Comparison of ENCODE assay signal across 9 cellular contexts in genomic region chr10:102453502-102453901, GRCh38. TPM values are rescaled to one million over a fixed set of nuclear protein-coding genes. Genes with fewer than 3 reads are reported as not detected.
DNase-seq lines count a peak whose midpoint lies in the region; ATAC-seq and TF ChIP-seq lines count a peak whose summit lies in the region.
"Had no signal": no experiment of that assay in that cellular context is flagged by ENCODE, and none has a peak within 500 bp of the region (broad histone marks: within the 10 kb centered on the region; RNA-seq: fewer than 3 reads in every experiment).

No MANE protein-coding gene starts in this region.

- TF ChIP-seq POLR2A in adrenal gland (IDR thresholded peaks at IDR 0.05): no peak

- CTCF ChIA-PET in HEK293 (lab: Yijun Ruan, JAX): interaction anchor here (0.8 to 1.0 kb wide), 3 partner anchors 14 to 91 kb away, joined by 3 to 4 read pairs (median 4); no protein-coding TSS in a partner anchor

- 76 to 87% (median 81%) methylated on average over 4 to 5 of the region's 5 CpGs for WGBS in adrenal gland, 4 donors
- WGBS in mesodermal cell (ENCODE audit: insufficient coverage in 2 of 2), 2 experiments: 94 to 96% methylated on average over 3 to 5 of the region's 5 CpGs

- POLR2A ChIA-PET in HEK293 (lab: Yijun Ruan, JAX): interaction anchor here (0.6 to 5.3 kb wide), 6 partner anchors 7 to 31 kb away, joined by 3 to 60 read pairs (median 6); partner anchors contain the start of gene CUEDC2

- TF ChIP-seq CTCF in HEK293 (tag by site-specific recombination; IDR thresholded peaks at IDR 0.05): no peak
- TF ChIP-seq CTCF in adrenal gland (IDR thresholded peaks at IDR 0.05): no peak

- H3K36me3 ChIP-seq in HEK293 (ENCODE audit: control insufficient read depth in 2 of 2, insufficient read depth in 1 of 2, low read length in 2 of 2): peaks cover 14 to 36% of the 10 kb centered on the region in 2 experiments; a peak in 2 of 3 replicates
- no peaks in the 10 kb centered on the region for H3K36me3 ChIP-seq in adrenal gland (replicated peaks in 1 of 2)
- no peaks in the 10 kb centered on the region for H3K36me3 ChIP-seq in mesodermal cell (ENCODE audit: control insufficient read depth, insufficient read depth, low read length)

- H3K4me1 ChIP-seq in HEK293 (ENCODE audit: control insufficient read depth, insufficient read depth, low read length): peaks cover 5% of the 10 kb centered on the region
- peaks cover 4 to 29% of the 10 kb centered on the region in 2 donors for H3K4me1 ChIP-seq in adrenal gland (replicated peaks in 1 of 2)
- peaks cover 30% of the 10 kb centered on the region for H3K4me1 ChIP-seq in mesodermal cell (ENCODE audit: control insufficient read depth, insufficient read depth, low read length, poor library complexity, severe bottlenecking)

- ATAC-seq in GM19467 (IDR thresholded peaks at IDR 0.05; ENCODE audit: unreplicated experiment) (no peak), HG02678 (IDR thresholded peaks at IDR 0.05; ENCODE audit: unreplicated experiment) (no peak)

- in situ Hi-C loops in ACHN (cut with HindIII; ENCODE audit: low pct_ligation_motif_present, low pct_unique_long_range_greater_than_20kb, low sequenced_read_pairs): no loop called here

- peak; percentile 54 for DNase-seq in ACHN
- DNase-seq in adrenal gland: no peak
- DNase-seq in activated gamma-delta T cell treated with Interleukin-2 at 50 U/mL for 16 hours: no peak
- no peak for DNase-seq in stimulated activated CD4-positive, alpha-beta T cell treated with anti-CD3 and anti-CD28 coated beads, Interleukin-2, amount 100 ng/mL, for 48 hours
- DNase-seq: NCI-H2081 had no signal

- intact Hi-C loops in adrenal gland (cut with DNase I): no loop called here

- H3K4me3 ChIP-seq in HEK293 (ENCODE audit: low read depth, low read length): no peak overlapping the region
- no peak overlapping the region for H3K4me3 ChIP-seq in adrenal gland
- no peak overlapping the region for H3K4me3 ChIP-seq in mesodermal cell (ENCODE audit: extremely low read depth, insufficient read depth, low read length, poor library complexity, severe bottlenecking)

- H3K9me3 ChIP-seq in HEK293 (ENCODE audit: control insufficient read depth, insufficient read depth, low read depth, low read length) (no peaks in the 10 kb centered on the region), adrenal gland (replicated peaks in 1 of 3) (no peaks in the 10 kb centered on the region), mesodermal cell (ENCODE audit: control insufficient read depth, low read length) (no peaks in the 10 kb centered on the region)

- H3K27ac ChIP-seq in HEK293 (ENCODE audit: extremely low read depth, low read depth, low read length) (peak overlapping the region; percentile 2; the same call in 1 of the 2 replicates), adrenal gland (peak overlapping the region; percentile 33 to 83 (median 49)), mesodermal cell (ENCODE audit: low read depth, low read length, severe bottlenecking) (peak overlapping the region; percentile 23)

- no peaks in the 10 kb centered on the region for H3K27me3 ChIP-seq in adrenal gland

TF ChIP-seq in HEK293, 187 proteins besides CTCF, POLR2A, EP300 and RAD21:
- TF ChIP-seq ZSCAN23 (tag by site-specific recombination; IDR thresholded peaks at IDR 0.05): peak; percentile 8; the same call in 1 of the 2 replicates
- TF ChIP-seq GLIS2 (tag by site-specific recombination; IDR thresholded peaks at IDR 0.05): 0 out of 2 replicates have a peak, but pooled peaks have one; percentile 8
- peak; percentile 90 for TF ChIP-seq ZIC2 (tag by site-specific recombination; IDR thresholded peaks at IDR 0.05)
- TF ChIP-seq KLF17 (tag by site-specific recombination; IDR thresholded peaks at IDR 0.05): no peak
- peak; percentile 68 for TF ChIP-seq GLIS1 (tag by site-specific recombination; IDR thresholded peaks at IDR 0.05)
- no peak for TF ChIP-seq GLI4 (tag by site-specific recombination; IDR thresholded peaks at IDR 0.05)
- no peak for TF ChIP-seq ZNF133 (tag by site-specific recombination; IDR thresholded peaks at IDR 0.05)
- TF ChIP-seq INSM2 (tag by site-specific recombination; IDR thresholded peaks at IDR 0.05): 0 out of 2 replicates have a peak, but pooled peaks have one; percentile 22
- no peak for TF ChIP-seq OSR2 (tag by site-specific recombination; IDR thresholded peaks at IDR 0.05)
- TF ChIP-seq ZBTB20 (tag by site-specific recombination; IDR thresholded peaks at IDR 0.05): no peak

RNA-seq across cellular contexts. Expression of gene C10orf95, which starts 2.2 kb away (rescaled TPM):
- under 1 TPM in 3 of 8 donors, not detected in 5; 0.14 to 0.28 (median 0.18) TPM for total RNA-seq in adrenal gland
- polyA plus RNA-seq in adrenal gland: under 1 TPM in 2 of 3 donors, not detected in 1; 0.24 TPM
- polyA plus RNA-seq in mesodermal cell (2013, experiment 1 of 2): not detected
- polyA plus RNA-seq in mesodermal cell (2013, experiment 2 of 2): not detected

RNA-seq across cellular contexts. Expression of gene CUEDC2, which starts 21.1 kb away (rescaled TPM):
- 100 to 1,000 TPM in 1 of 8 donors, 10 to 100 TPM in 7; 76.9 to 115 (median 87.0) TPM for total RNA-seq in adrenal gland
- polyA plus RNA-seq in adrenal gland: 10 to 100 TPM; 71.4 to 75.3 (median 73.1) TPM
- polyA plus RNA-seq in mesodermal cell (2013, experiment 1 of 2): 90.8 TPM
- polyA plus RNA-seq in mesodermal cell (2013, experiment 2 of 2): 74.4 TPM

RNA-seq across cellular contexts. Expression of gene FBXL15, which starts 32.9 kb away (rescaled TPM):
- total RNA-seq in adrenal gland: 10 to 100 TPM; 21.6 to 61.9 (median 33.9) TPM
- 10 to 100 TPM in 2 of 3 donors, 1 to 10 TPM in 1; 2.1 to 26.1 (median 25.5) TPM for polyA plus RNA-seq in adrenal gland
- polyA plus RNA-seq in mesodermal cell (2013, experiment 1 of 2): 9.8 TPM
- polyA plus RNA-seq in mesodermal cell (2013, experiment 2 of 2): 7.5 TPM

RNA-seq across cellular contexts. Expression of gene PSD, which starts 34.9 kb away (rescaled TPM):
- total RNA-seq in adrenal gland: 10 to 100 TPM in 1 of 8 donors, 1 to 10 TPM in 5, under 1 TPM in 1, not detected in 1; 0.54 to 10.6 (median 6.0) TPM
- polyA plus RNA-seq in adrenal gland: 10 to 100 TPM in 2 of 3 donors, 1 to 10 TPM in 1; 3.4 to 43.7 (median 10.4) TPM
- polyA plus RNA-seq in mesodermal cell (2013, experiment 1 of 2): 6.6 TPM
- 5.9 TPM for polyA plus RNA-seq in mesodermal cell (2013, experiment 2 of 2)

RNA-seq across cellular contexts. Expression of gene ACTR1A, which starts 49.0 kb away (rescaled TPM):
- 100 to 1,000 TPM in 5 of 8 donors, 10 to 100 TPM in 3; 80.4 to 154 (median 106) TPM for total RNA-seq in adrenal gland
- polyA plus RNA-seq in adrenal gland: 100 to 1,000 TPM in 2 of 3 donors, 10 to 100 TPM in 1; 68.1 to 117 (median 102) TPM
- polyA plus RNA-seq in mesodermal cell (2013, experiment 1 of 2): 142 TPM
- 122 TPM for polyA plus RNA-seq in mesodermal cell (2013, experiment 2 of 2)
